Comparison of ENCODE assay signal across 16 cellular contexts in genomic region chr20:10910535-10911239, GRCh38.
A peak's percentile ranks its signal among the peaks of the same experiment; 100 is the strongest.
DNase-seq lines count a peak whose midpoint lies in the region; ATAC-seq and TF ChIP-seq lines count a peak whose summit lies in the region.
"Had no signal": no experiment of that assay in that cellular context is flagged by ENCODE, and none has a peak within 500 bp of the region (broad histone marks: within the 10 kb centered on the region; RNA-seq: fewer than 3 reads in every experiment).

No MANE protein-coding gene starts in this region.

- DNase-seq in WTC11 (ENCODE audit: low spot score), result no peak
- DNase-seq in esophagus squamous epithelium (lab: John Stamatoyannopoulos, UW), result no peak
- DNase-seq in lung microvascular endothelial cell (ENCODE audit: low read depth in 2 of 2), result peak; percentile 15 to 42
- DNase-seq in suprapubic skin (ENCODE audit: low spot score in 2 of 2), result no peak
- no peak for DNase-seq in germinal center (ENCODE audit: low spot score)
- DNase-seq in NK-92 (lab: John Stamatoyannopoulos, UW; ENCODE audit: unreplicated experiment), result no peak
- no peak for DNase-seq in KBM-7
- no peak for DNase-seq in psoas muscle
- DNase-seq: activated CD4-positive, alpha-beta memory T cell treated with anti-CD3 and anti-CD28 coated beads, Interleukin-2, amount 10 ng/mL, durations not matched to agents 7 days and 5 days; BE2C; GOT3; NCI-H1105; NCI-H345; stimulated activated CD4-positive, alpha-beta T cell treated with anti-CD3 and anti-CD28 coated beads, Interleukin-15, amount 100 ng/mL, for 24 hours had no signal

- 18 to 22% methylated on average over 12 of the region's 12 CpGs for WGBS in esophagus squamous epithelium, 2 donors
- 57% methylated on average over 12 of the region's 12 CpGs for WGBS in suprapubic skin
- 20 to 28% (median 22%) methylated on average over 12 of the region's 12 CpGs for WGBS in psoas muscle, 3 donors

- no peak for TF ChIP-seq POLR2A in esophagus squamous epithelium (IDR thresholded peaks at IDR 0.05)
- no peak for TF ChIP-seq POLR2A in suprapubic skin (IDR thresholded peaks at IDR 0.05)

- H3K36me3 Mint-ChIP-seq in WTC11, result no peaks in the 10 kb centered on the region

- intact Hi-C loops in esophagus squamous epithelium (cut with DNase I), result no loop called here
- intact Hi-C loops in psoas muscle (cut with DNase I), result no loop called here

- H3K36me3 ChIP-seq in esophagus squamous epithelium, result no peaks in the 10 kb centered on the region
- no peaks in the 10 kb centered on the region for H3K36me3 ChIP-seq in suprapubic skin
- no peaks in the 10 kb centered on the region for H3K36me3 ChIP-seq in psoas muscle (ENCODE audit: insufficient read depth in 1 of 2, low read depth in 1 of 2)
- H3K36me3 ChIP-seq: BE2C had no signal

- H3K27ac ChIP-seq in esophagus squamous epithelium (peak overlapping the region; percentile 43 to 76 (median 58)), suprapubic skin (no peak overlapping the region), psoas muscle (no peak overlapping the region)

- H3K4me3 ChIP-seq in esophagus squamous epithelium (peak overlapping the region in 2 of 4 donors; percentile 13 to 20), suprapubic skin (peak overlapping the region; percentile 5), psoas muscle (no peak overlapping the region)

- POLR2A ChIA-PET in WTC11 (lab: Charles Lee), result interaction anchor here (0.6 kb wide), 1 partner anchor 490 kb away, joined by 3 read pairs; no protein-coding TSS in a partner anchor

- TF ChIP-seq EP300 in suprapubic skin (IDR thresholded peaks at IDR 0.05), result no peak

- peaks cover 5 to 26% (median 10%) of the 10 kb centered on the region in 3 donors for H3K4me1 ChIP-seq in esophagus squamous epithelium
- H3K4me1 ChIP-seq in suprapubic skin, result peaks cover 14% of the 10 kb centered on the region
- peaks cover 8% of the 10 kb centered on the region for H3K4me1 ChIP-seq in psoas muscle
- H3K4me1 ChIP-seq: BE2C had no signal

- in situ Hi-C loops in KBM-7 (cut with MboI; ENCODE audit: low pct_unique_long_range_greater_than_20kb, low sequenced_read_pairs), result no loop called here

- ATAC-seq in WTC11, result peak; percentile 41
- no peak for ATAC-seq in psoas muscle
- ATAC-seq: activated T-helper 17 cell treated with anti-CD3 and anti-CD28 coated beads, Interleukin-2, amount 50 U/mL, for 72 hours; SK-N-SH treated with all-trans-retinoic acid at 6 μM for 48 hours had no signal

- H3K27me3 ChIP-seq in esophagus squamous epithelium (no peaks in the 10 kb centered on the region), suprapubic skin (no peaks in the 10 kb centered on the region), psoas muscle (ENCODE audit: insufficient read depth in 3 of 3, low read length in 2 of 3) (no peaks in the 10 kb centered on the region)
- H3K27me3 ChIP-seq: BE2C had no signal

- no peak for TF ChIP-seq CTCF in WTC11 (IDR thresholded peaks at IDR 0.05)
- TF ChIP-seq CTCF in esophagus squamous epithelium (IDR thresholded peaks at IDR 0.05), result peak in 2 of 6 experiments; percentile 18 to 20
- no peak for TF ChIP-seq CTCF in suprapubic skin (IDR thresholded peaks at IDR 0.05)
- TF ChIP-seq CTCF in psoas muscle (IDR thresholded peaks at IDR 0.05), result no peak

- H3K4me3 Mint-ChIP-seq in WTC11, result no peak overlapping the region
- H3K4me3 Mint-ChIP-seq: activated CD4-positive, alpha-beta memory T cell treated with anti-CD3 and anti-CD28 coated beads, Interleukin-2, amount 10 ng/mL, durations not matched to agents 7 days and 5 days; activated T-helper 17 cell treated with anti-CD3 and anti-CD28 coated beads, Interleukin-2, amount 50 U/mL, for 72 hours had no signal

- H3K9me3 Mint-ChIP-seq in WTC11, result 0 out of 2 replicates have a peak, but pooled peaks cover 4% of the 10 kb centered on the region
- H3K9me3 Mint-ChIP-seq: activated T-helper 17 cell treated with anti-CD3 and anti-CD28 coated beads, Interleukin-2, amount 50 U/mL, for 72 hours had no signal

- CTCF ChIA-PET in WTC11 (lab: Charles Lee), result interaction anchor here (1.0 to 1.4 kb wide), 3 partner anchors 11 to 235 kb away, joined by 3 to 5 read pairs (median 3); no protein-coding TSS in a partner anchor

- no peaks in the 10 kb centered on the region for H3K27me3 Mint-ChIP-seq in WTC11 (ENCODE audit: low read depth)
- H3K27me3 Mint-ChIP-seq: activated CD4-positive, alpha-beta memory T cell treated with anti-CD3 and anti-CD28 coated beads, Interleukin-2, amount 10 ng/mL, durations not matched to agents 7 days and 5 days; activated T-helper 17 cell treated with anti-CD3 and anti-CD28 coated beads, Interleukin-2, amount 50 U/mL, for 72 hours had no signal

- no peak overlapping the region; the same call in 1 of the 2 replicates for H3K27ac Mint-ChIP-seq in WTC11
- H3K27ac Mint-ChIP-seq: activated CD4-positive, alpha-beta memory T cell treated with anti-CD3 and anti-CD28 coated beads, Interleukin-2, amount 10 ng/mL, durations not matched to agents 7 days and 5 days; activated T-helper 17 cell treated with anti-CD3 and anti-CD28 coated beads, Interleukin-2, amount 50 U/mL, for 72 hours had no signal

- peaks cover 19% of the 10 kb centered on the region for H3K4me1 Mint-ChIP-seq in WTC11
- H3K4me1 Mint-ChIP-seq: activated CD4-positive, alpha-beta memory T cell treated with anti-CD3 and anti-CD28 coated beads, Interleukin-2, amount 10 ng/mL, durations not matched to agents 7 days and 5 days; activated T-helper 17 cell treated with anti-CD3 and anti-CD28 coated beads, Interleukin-2, amount 50 U/mL, for 72 hours had no signal

- no peaks in the 10 kb centered on the region for H3K9me3 ChIP-seq in esophagus squamous epithelium
- no peaks in the 10 kb centered on the region for H3K9me3 ChIP-seq in suprapubic skin
- H3K9me3 ChIP-seq in psoas muscle, result no peaks in the 10 kb centered on the region
- H3K9me3 ChIP-seq: BE2C had no signal

TF ChIP-seq in WTC11, 78 proteins besides CTCF, POLR2A, EP300 and RAD21:
- TF ChIP-seq ETV6 (CRISPR knock-in tag; IDR thresholded peaks at IDR 0.05) (no peak), ZNF396 (CRISPR knock-in tag; IDR thresholded peaks at IDR 0.05; ENCODE audit: borderline replicate concordance) (no peak), KAT7 (CRISPR knock-in tag; IDR thresholded peaks at IDR 0.05; ENCODE audit: borderline replicate concordance) (no peak), ESRRA (CRISPR knock-in tag; IDR thresholded peaks at IDR 0.05; ENCODE audit: borderline replicate concordance) (no peak), PRDM15 (CRISPR knock-in tag; IDR thresholded peaks at IDR 0.05) (no peak), GRHL2 (CRISPR knock-in tag; IDR thresholded peaks at IDR 0.05; ENCODE audit: insufficient replicate concordance, severe bottlenecking) (no peak), MAX (CRISPR knock-in tag; IDR thresholded peaks at IDR 0.05) (no peak), ATF6 (CRISPR knock-in tag; IDR thresholded peaks at IDR 0.05) (no peak), SMAD4 (CRISPR knock-in tag; IDR thresholded peaks at IDR 0.05) (no peak), USF1 (CRISPR knock-in tag; IDR thresholded peaks at IDR 0.05) (no peak)

Comparison
In these comparisons a context has a peak if more than half of its experiments do, and no peak if none do; other contexts are left out.
1. DNase-seq: peak in lung microvascular endothelial cell (2 of 2); none in WTC11 (single experiment), esophagus squamous epithelium (single experiment), suprapubic skin (0 of 2), germinal center (single experiment), NK-92 (single experiment), KBM-7 (single experiment) and psoas muscle (0 of 2).
2. H3K27ac ChIP-seq: peak in esophagus squamous epithelium (4 of 4); none in suprapubic skin (single experiment) and psoas muscle (single experiment).